Comparison of ENCODE assay signal across 17 cellular contexts in the genomic region with DNA sequence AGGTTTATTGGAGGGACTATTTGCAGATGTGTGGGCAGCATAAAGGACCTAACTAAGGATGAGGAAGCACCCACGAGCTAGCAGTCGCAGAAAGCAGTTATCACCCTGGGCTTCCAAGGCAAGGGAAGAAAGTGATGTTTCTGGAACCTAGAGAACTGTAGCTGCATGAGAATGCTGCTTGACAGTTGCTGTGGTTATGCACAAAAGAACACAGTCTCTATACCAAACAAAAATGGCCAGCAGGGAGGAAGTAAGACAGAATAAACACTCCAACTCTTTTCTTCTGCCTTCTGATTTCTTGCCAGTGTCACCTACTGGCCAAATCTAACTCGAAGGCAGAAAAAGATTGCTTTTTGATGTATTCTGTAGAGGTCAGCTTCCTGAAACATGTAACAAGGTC.
DNase-seq lines count a peak whose midpoint lies in the region; ATAC-seq lines count a peak whose summit lies in the region.
"Had no signal": no experiment of that assay in that cellular context is flagged by ENCODE, and none has a peak within 500 bp of the region (broad histone marks: within the 10 kb centered on the region; RNA-seq: fewer than 3 reads in every experiment).

No MANE protein-coding gene starts in this region.

- DNase-seq in HT1080 (ENCODE audit: low read depth) (peak; percentile 10), NOMO-1 treated with dmso at 0.1 percent for 144 hours (lab: John Stamatoyannopoulos, UW; ENCODE audit: unreplicated experiment) (peak; percentile 15), caudate nucleus (lab: John Stamatoyannopoulos, UW) (no peak), DMS153 treated with DMSO at 0.1 percent for 48 hours (lab: John Stamatoyannopoulos, UW; ENCODE audit: unreplicated experiment) (no peak), NCI-H82 treated with DMSO at 0.1 percent for 48 hours (lab: John Stamatoyannopoulos, UW; ENCODE audit: unreplicated experiment) (no peak)
- DNase-seq: activated CD8-positive, alpha-beta memory T cell treated with anti-CD3 and anti-CD28 coated beads, Interleukin-2, amount 50 U/mL, for 4 hours; MM.1S; NCI-H446 treated with DMSO at 0.1 percent for 48 hours; small intestine; thyroid gland; WERI-Rb-1 had no signal

- H3K27ac ChIP-seq in caudate nucleus (ENCODE audit: low read depth, low read length) (peak overlapping the region; percentile 46), mesodermal cell (ENCODE audit: low read depth, low read length, severe bottlenecking) (peak overlapping the region; percentile 33)
- H3K27ac ChIP-seq: neural progenitor cell, thyroid gland, WERI-Rb-1 had no signal

- 43 to 46% methylated on average over 3 of the region's 3 CpGs for WGBS in mesodermal cell (ENCODE audit: insufficient coverage in 2 of 2), 2 experiments

- H3K9me3 ChIP-seq in mesodermal cell (ENCODE audit: control insufficient read depth, low read length) = no peaks in the 10 kb centered on the region
- H3K9me3 ChIP-seq: thyroid gland had no signal

- H3K4me3 ChIP-seq in mesodermal cell (ENCODE audit: extremely low read depth, insufficient read depth, low read length, poor library complexity, severe bottlenecking) = no peak overlapping the region
- H3K4me3 ChIP-seq: neural progenitor cell, thyroid gland had no signal

- H3K4me1 ChIP-seq in mesodermal cell (ENCODE audit: control insufficient read depth, insufficient read depth, low read length, poor library complexity, severe bottlenecking) = peaks cover 23% of the 10 kb centered on the region

- no peak for ATAC-seq in GM18511 (IDR thresholded peaks at IDR 0.05; ENCODE audit: unreplicated experiment)
- no peak for ATAC-seq in GM18867 (IDR thresholded peaks at IDR 0.05; ENCODE audit: unreplicated experiment)
- ATAC-seq: left lobe of liver, Right ventricle myocardium inferior had no signal

- H3K36me3 ChIP-seq in mesodermal cell (ENCODE audit: control insufficient read depth, insufficient read depth, low read length) = peaks cover 6% of the 10 kb centered on the region
- H3K36me3 ChIP-seq: neural progenitor cell, thyroid gland had no signal

Comparison
In these comparisons a context has a peak if more than half of its experiments do, and no peak if none do; other contexts are left out.
1. DNase-seq: peak in HT1080 (single experiment) and NOMO-1 treated with dmso at 0.1 percent for 144 hours (single experiment); none in caudate nucleus (0 of 61), DMS153 treated with DMSO at 0.1 percent for 48 hours (single experiment) and NCI-H82 treated with DMSO at 0.1 percent for 48 hours (single experiment).